ENCODE assay signal across 25 cellular contexts in the genomic region with DNA sequence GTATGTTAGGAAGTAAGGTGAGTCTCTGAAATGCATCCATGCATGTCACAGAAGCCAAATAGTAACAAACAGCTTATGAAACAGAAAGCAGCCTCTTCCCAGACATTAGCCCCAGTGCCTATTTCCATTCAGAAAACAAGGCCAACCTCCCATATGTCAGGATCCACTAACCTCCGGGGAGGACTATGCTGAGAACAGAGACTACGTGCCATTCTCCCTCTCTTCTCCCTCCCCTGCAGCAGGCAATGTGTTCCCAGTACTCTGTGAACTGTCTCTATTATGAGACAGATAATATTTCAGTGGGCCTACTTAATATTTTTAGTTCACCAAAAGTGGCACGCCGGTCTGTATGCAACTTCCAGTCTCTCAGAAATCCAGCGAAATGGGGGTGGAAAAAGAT. TPM values are rescaled to one million over a fixed set of nuclear protein-coding genes. Genes with fewer than 3 reads are reported as not detected.
DNase-seq lines count a peak whose midpoint lies in the region; ATAC-seq and TF ChIP-seq lines count a peak whose summit lies in the region.
"Had no signal": no experiment of that assay in that cellular context is flagged by ENCODE, and none has a peak within 500 bp of the region (broad histone marks: within the 10 kb centered on the region; RNA-seq: fewer than 3 reads in every experiment).

No MANE protein-coding gene starts in this region.

- H3K4me3 ChIP-seq in right atrium auricular region: no peak overlapping the region
- H3K4me3 ChIP-seq: cardiac muscle cell, dorsolateral prefrontal cortex, K562, lower lobe of right lung, neural progenitor cell, SJSA1 had no signal

- H3K9me3 ChIP-seq in right atrium auricular region: no peaks in the 10 kb centered on the region
- H3K9me3 ChIP-seq: lower lobe of right lung, SJSA1 had no signal

- H3K9me3 Mint-ChIP-seq in progenitor cell of endocrine pancreas (ENCODE audit: low read depth): peaks cover 17% of the 10 kb centered on the region
- H3K9me3 Mint-ChIP-seq: T-helper 1 cell treated with Interleukin-12 subunit alpha and Interleukin-12 subunit beta and Interleukin-4 antibody, amounts not matched to agents 30 μg/mL and 1 μg/mL, for 36 hours had no signal

- TF ChIP-seq CTCF in C4-2B (conservative IDR thresholded peaks at IDR 0.05) (no peak), VCaP (conservative IDR thresholded peaks at IDR 0.05) (no peak), right atrium auricular region (IDR thresholded peaks at IDR 0.05) (no peak), progenitor cell of endocrine pancreas (IDR thresholded peaks at IDR 0.05; ENCODE audit: unreplicated experiment) (no peak)

- no peaks in the 10 kb centered on the region for H3K27me3 ChIP-seq in right atrium auricular region
- H3K27me3 ChIP-seq: cardiac muscle cell, dorsolateral prefrontal cortex, neural progenitor cell, SJSA1 had no signal

- H3K27me3 Mint-ChIP-seq in progenitor cell of endocrine pancreas: peaks cover 11% of the 10 kb centered on the region

- H3K4me1 ChIP-seq in right atrium auricular region: peaks cover 0 to 33% of the 10 kb centered on the region in 2 donors
- H3K4me1 ChIP-seq: lower lobe of right lung, neural progenitor cell, SJSA1 had no signal

- no peaks in the 10 kb centered on the region for H3K4me1 Mint-ChIP-seq in progenitor cell of endocrine pancreas (ENCODE audit: low read depth)
- H3K4me1 Mint-ChIP-seq: neural progenitor cell had no signal

- no peak for DNase-seq in right atrium auricular region (ENCODE audit: low spot score)
- DNase-seq in sciatic nerve (ENCODE audit: low spot score): no peak
- DNase-seq in UCSD-AML1 (lab: John Stamatoyannopoulos, UW; ENCODE audit: unreplicated experiment): no peak
- no peak for DNase-seq in progenitor cell of endocrine pancreas (ENCODE audit: low spot score, unreplicated experiment)
- DNase-seq in posterior vena cava (ENCODE audit: low spot score): no peak
- DNase-seq: ACHN; activated CD4-positive, alpha-beta T cell treated with anti-CD3 and anti-CD28 coated beads for 48 hours; activated naive CD4-positive, alpha-beta T cell treated with anti-CD3 and anti-CD28 coated beads, Interleukin-2, amount 50 U/mL, for 16 hours; lower lobe of right lung; MV-4-11; NCI-H187 treated with DMSO at 0.1 percent for 48 hours; NK-92 treated with Interleukin-12 subunit alpha and Interleukin-12 subunit beta, amount 100 ng/mL, for 24 hours; retina had no signal

- H3K36me3 Mint-ChIP-seq in progenitor cell of endocrine pancreas (ENCODE audit: insufficient read depth): peaks cover 7% of the 10 kb centered on the region

- ATAC-seq in sciatic nerve: peak; percentile 70
- ATAC-seq in GM21423 (IDR thresholded peaks at IDR 0.05; ENCODE audit: unreplicated experiment): no peak
- ATAC-seq: K562 had no signal

- no peak overlapping the region for H3K4me3 Mint-ChIP-seq in progenitor cell of endocrine pancreas (ENCODE audit: low read depth)
- H3K4me3 Mint-ChIP-seq: neural progenitor cell; T-helper 1 cell treated with Interleukin-12 subunit alpha and Interleukin-12 subunit beta and Interleukin-4 antibody, amounts not matched to agents 30 μg/mL and 1 μg/mL, for 36 hours had no signal

- H3K36me3 ChIP-seq in right atrium auricular region: no peaks in the 10 kb centered on the region
- H3K36me3 ChIP-seq: cardiac muscle cell, lower lobe of right lung, neural progenitor cell, SJSA1 had no signal

- H3K27ac ChIP-seq in C4-2B (peak overlapping the region; percentile 42; the same call in 1 of the 2 replicates), VCaP (peak overlapping the region; percentile 36), right atrium auricular region (peak overlapping the region; percentile 62 to 73)
- H3K27ac ChIP-seq: cardiac muscle cell, lower lobe of right lung, neural progenitor cell, SJSA1 had no signal

- no peak overlapping the region for H3K27ac Mint-ChIP-seq in progenitor cell of endocrine pancreas
- H3K27ac Mint-ChIP-seq: neural progenitor cell; T-helper 1 cell treated with Interleukin-12 subunit alpha and Interleukin-12 subunit beta and Interleukin-4 antibody, amounts not matched to agents 30 μg/mL and 1 μg/mL, for 36 hours had no signal

- intact Hi-C loops in sciatic nerve (cut with DNase I) (no loop called here), posterior vena cava (cut with DNase I) (no loop called here)

RNA-seq across cellular contexts. Expression of a gene that starts 41.9 kb away (rescaled TPM):
- total RNA-seq in right atrium auricular region (10 to 100 TPM; 45.3 to 66.9 TPM), sciatic nerve (25.8 TPM), progenitor cell of endocrine pancreas (8.1 and 9.9 TPM in 2 replicates), posterior vena cava (10 to 100 TPM; 39.5 to 44.4 TPM)

RNA-seq across cellular contexts. Expression of a gene that starts 53.8 kb away (rescaled TPM):
- total RNA-seq in right atrium auricular region (not detected), sciatic nerve (not detected), progenitor cell of endocrine pancreas (not detected in 2 replicates), posterior vena cava (not detected)
- total RNA-seq: cardiac muscle cell, endothelial cell of umbilical vein, K562, lower lobe of right lung, mucosa of gallbladder, NCI-H460, SJSA1 had no signal
